ENCODE assay signal across 14 cellular contexts in the genomic region with DNA sequence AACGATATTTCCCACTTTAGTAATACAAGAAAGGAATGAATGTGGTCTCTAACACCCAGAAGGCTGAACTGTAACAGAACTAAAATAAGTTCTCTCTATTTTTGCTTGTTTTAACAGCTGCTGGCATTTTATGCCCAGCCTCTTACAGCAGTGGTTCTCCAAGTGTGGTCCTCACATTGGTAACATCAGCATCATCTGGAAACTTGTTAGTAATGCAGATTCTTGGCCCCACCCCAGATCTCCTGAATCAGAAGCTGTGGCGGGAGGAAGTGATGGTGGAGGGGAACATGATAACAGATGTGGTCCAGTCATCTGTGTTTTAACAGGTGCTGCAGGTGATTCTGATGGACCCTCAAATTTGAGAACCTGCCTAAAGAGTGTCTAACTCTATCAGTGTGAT.
"Had no signal": no experiment of that assay in that cellular context is flagged by ENCODE, and none has a peak within 500 bp of the region (broad histone marks: within the 10 kb centered on the region; RNA-seq: fewer than 3 reads in every experiment).

No MANE protein-coding gene starts in this region.

- H3K9me3 ChIP-seq: left ventricle myocardium inferior, tibial nerve, uterus had no signal

- H3K4me3 ChIP-seq: left ventricle myocardium inferior, tibial nerve, uterus had no signal

- H3K4me1 ChIP-seq: left ventricle myocardium inferior, uterus had no signal

- H3K27ac ChIP-seq: tibial nerve had no signal

- ATAC-seq: natural killer cell treated with Interleukin-12 subunit alpha and Interleukin-12 subunit beta and Interleukin-15 and Interleukin-18, amount 100 ng/mL, for 72 hours had no signal

- DNase-seq: activated CD4-positive, CD25-positive, alpha-beta regulatory T cell treated with anti-CD3 and anti-CD28 coated beads, Interleukin-2, amount 50 U/mL, for 72 hours; activated CD8-positive, alpha-beta memory T cell treated with anti-CD3 and anti-CD28 coated beads for 24 hours; activated naive CD4-positive, alpha-beta T cell treated with anti-CD3 and anti-CD28 coated beads, Interleukin-2, amount 50 U/mL, for 16 hours; left ventricle myocardium inferior; posterior cingulate gyrus; retina; stimulated activated CD4-positive, alpha-beta T cell treated with anti-CD3 and anti-CD28 coated beads, Interleukin-4, amount 100 ng/mL, for 24 hours; stimulated activated naive CD4-positive, alpha-beta T cell treated with Interleukin-2 at 50 U/mL for 16 hours; substantia nigra; T-helper 1 cell; T1000 had no signal

- H3K27me3 ChIP-seq: tibial nerve, uterus had no signal

- H3K36me3 ChIP-seq: left ventricle myocardium inferior, tibial nerve, uterus had no signal
